In genomic region chr2:143255899-143256298, GRCh38 we compare ENCODE assay signal across 13 cellular contexts.
DNase-seq lines count a peak whose midpoint lies in the region; ATAC-seq, FAIRE-seq and TF ChIP-seq lines count a peak whose summit lies in the region.
"Had no signal": no experiment of that assay in that cellular context is flagged by ENCODE, and none has a peak within 500 bp of the region (broad histone marks: within the 10 kb centered on the region; RNA-seq: fewer than 3 reads in every experiment).

No MANE protein-coding gene starts in this region.

- peak; percentile 5 for ATAC-seq in CD4-positive, alpha-beta T cell (ENCODE audit: poor library complexity)
- peak; percentile 57 for ATAC-seq in GM18868 (IDR thresholded peaks at IDR 0.05; ENCODE audit: unreplicated experiment)
- ATAC-seq in HG03457 (IDR thresholded peaks at IDR 0.05; ENCODE audit: unreplicated experiment), result peak; percentile 56
- peak; percentile 64 for ATAC-seq in GM12878
- ATAC-seq: Panc1 had no signal

- TF ChIP-seq CTCF in CD4-positive, alpha-beta T cell (IDR thresholded peaks at IDR 0.05), result no peak
- no peak for TF ChIP-seq CTCF in GM12878 (IDR thresholded peaks at IDR 0.05 in 2 of 3, conservative IDR thresholded peaks at IDR 0.05 in 1 of 3; ENCODE audit: control insufficient read depth in 2 of 3, extremely low read depth in 1 of 3, insufficient read depth in 1 of 3, low read depth in 3 of 3, low read length in 3 of 3)

- H3K9me3 ChIP-seq in CD4-positive, alpha-beta T cell (ENCODE audit: control insufficient read depth, low read length), result no peaks in the 10 kb centered on the region
- H3K9me3 ChIP-seq in GM12878 (replicated peaks; ENCODE audit: control insufficient read depth, insufficient read depth, low read length), result no peaks in the 10 kb centered on the region

- RAD21 ChIA-PET in GM12878 (lab: Charles Lee; ENCODE audit: unreplicated experiment), result interaction anchor here (9.5 kb wide), 1 partner anchor 144 kb away, joined by 115 read pairs; no protein-coding TSS in a partner anchor

- intact Hi-C loops in CD4-positive, alpha-beta T cell (cut with DNase I, micrococcal nuclease), result loop anchor here (5.0 kb wide), 2 partner anchors 34 to 129 kb away; partner anchors contain the start of gene ARHGAP15 (in 1 of the 2)
- intact Hi-C loops in GM12878 (cut with micrococcal nuclease; ENCODE audit: unreplicated experiment), result no loop called here

- H2AFZ ChIP-seq in GM12878 (ENCODE audit: control insufficient read depth, low read depth, low read length), result no peak overlapping the region

- peak overlapping the region; percentile 85 for H3K4me3 Mint-ChIP-seq in CD4-positive, alpha-beta T cell

- TF ChIP-seq POLR2A in GM12878 (IDR thresholded peaks at IDR 0.05; ENCODE audit: low read depth, low read length), result no peak

- in situ Hi-C loops in GM12878 (cut with MboI), result loop anchor here (5.0 kb wide), 1 partner anchor 144 kb away; no protein-coding TSS in a partner anchor

- no peaks in the 10 kb centered on the region for H3K27me3 ChIP-seq in CD4-positive, alpha-beta T cell (ENCODE audit: control insufficient read depth, insufficient read depth, low read length)
- H3K27me3 ChIP-seq in GM12878 (replicated peaks in 1 of 2; ENCODE audit: control insufficient read depth in 2 of 2, insufficient read depth in 2 of 2, low read length in 1 of 2), result no peaks in the 10 kb centered on the region

- no peaks in the 10 kb centered on the region for H3K9me3 Mint-ChIP-seq in CD4-positive, alpha-beta T cell

- SMC1A ChIA-PET in GM12878 (lab: Charles Lee; ENCODE audit: uncharacterized antibody, unreplicated experiment), result interaction anchor here (0.8 to 8.7 kb wide), 6 partner anchors 9 to 144 kb away, joined by 3 to 164 read pairs (median 6); no protein-coding TSS in a partner anchor

- peaks cover 84% of the 10 kb centered on the region for H3K4me1 Mint-ChIP-seq in CD4-positive, alpha-beta T cell (ENCODE audit: low read depth)

- no peaks in the 10 kb centered on the region for H3K36me3 ChIP-seq in GM12878 (ENCODE audit: control insufficient read depth in 2 of 2, insufficient read depth in 2 of 2, low read length in 1 of 2)

- FAIRE-seq in GM12878 (lab: Jason Lieb, UNC), result no peak
- FAIRE-seq: astrocyte, kidney had no signal

- peak overlapping the region; percentile 66 for H3K27ac ChIP-seq in CD4-positive, alpha-beta T cell (ENCODE audit: low read depth, low read length)
- H3K27ac ChIP-seq in GM12878 (ENCODE audit: control insufficient read depth, insufficient read depth), result peak overlapping the region; percentile 13; the same call in 1 of the 2 replicates

- H3K36me3 Mint-ChIP-seq in CD4-positive, alpha-beta T cell (ENCODE audit: low read depth), result peaks cover 18% of the 10 kb centered on the region

- DNase-seq in CD4-positive, alpha-beta T cell, result no peak
- DNase-seq in GM12878 (ENCODE audit: low read depth, low spot score) (no peak), SHP77 (lab: John Stamatoyannopoulos, UW) (no peak), NCI-H2081 treated with DMSO at 0.1 percent for 48 hours (lab: John Stamatoyannopoulos, UW) (no peak), amygdala (lab: John Stamatoyannopoulos, UW) (no peak)
- DNase-seq in stimulated activated CD4-positive, alpha-beta T cell treated with anti-CD3 and anti-CD28 coated beads, Interleukin-15, amount 100 ng/mL, for 24 hours, result no peak
- DNase-seq: kidney, NCI-H1105, NCI-H510A had no signal

- no peaks in the 10 kb centered on the region for H4K20me1 ChIP-seq in GM12878 (ENCODE audit: control insufficient read depth, insufficient read depth)

- TF ChIP-seq EP300 in GM12878 (IDR thresholded peaks at IDR 0.05; ENCODE audit: borderline replicate concordance in 1 of 2, control insufficient read depth in 1 of 2, low read depth in 2 of 2, low read length in 2 of 2), result no peak

- CTCF ChIA-PET in CD4-positive, alpha-beta T cell (lab: Charles Lee), result interaction anchor here (1.0 to 4.3 kb wide), 5 partner anchors 19 to 222 kb away, joined by 3 to 76 read pairs (median 8); no protein-coding TSS in a partner anchor
- CTCF ChIA-PET in GM12878 (lab: Yijun Ruan, JAX), result interaction anchor here (1.0 to 8.6 kb wide), 11 partner anchors 9 to 221 kb away, joined by 3 to 187 read pairs (median 5); no protein-coding TSS in a partner anchor

- H3K27me3 Mint-ChIP-seq in CD4-positive, alpha-beta T cell, result no peaks in the 10 kb centered on the region

- no peak for TF ChIP-seq RAD21 in GM12878 (IDR thresholded peaks at IDR 0.05; ENCODE audit: insufficient read depth, low read depth, low read length)

- no peak overlapping the region for H3K9ac ChIP-seq in GM12878 (ENCODE audit: control insufficient read depth, insufficient read depth, low read length)

- POLR2A ChIA-PET in CD4-positive, alpha-beta T cell (lab: Charles Lee), result interaction anchor here (0.9 to 4.8 kb wide), 5 partner anchors 9 to 144 kb away, joined by 3 to 58 read pairs (median 40); partner anchors contain the start of gene ARHGAP15
- POLR2A ChIA-PET in GM12878 (lab: Charles Lee), result no interaction called here

- H3K4me1 ChIP-seq in GM12878 (ENCODE audit: control insufficient read depth, insufficient read depth, low read length), result peaks cover 12% of the 10 kb centered on the region; the same call in 1 of the 2 replicates

- no TSS peak for BruUV-seq in GM12878 (replicated peaks; lab: Mats Ljungman, UMichigan)

- peak overlapping the region; percentile 47 for H3K4me2 ChIP-seq in GM12878 (ENCODE audit: control insufficient read depth, insufficient read depth)

- H3K79me2 ChIP-seq in GM12878 (ENCODE audit: control insufficient read depth, insufficient read depth, low read length), result no peaks in the 10 kb centered on the region; the same call in 1 of the 2 replicates

- H3K27ac Mint-ChIP-seq in CD4-positive, alpha-beta T cell, result peak overlapping the region; percentile 86

- H3K4me3 ChIP-seq in GM12878, result no peak overlapping the region

TF ChIP-seq in GM12878, 131 proteins besides CTCF, POLR2A, EP300 and RAD21:
- 0 out of 2 replicates have a peak, but pooled peaks have one; percentile 16 for TF ChIP-seq JUNB (IDR thresholded peaks at IDR 0.05)
- TF ChIP-seq RUNX3 (IDR thresholded peaks at IDR 0.05; ENCODE audit: low read length), result peak; percentile 50; the same call in 1 of the 2 replicates
- no peak for TF ChIP-seq EZH2 (IDR thresholded peaks at IDR 0.05; ENCODE audit: borderline replicate concordance, control insufficient read depth, low read depth, low read length)

Comparison
In these comparisons a context has a peak if more than half of its experiments do, and no peak if none do; other contexts are left out.
1. ATAC-seq: peak in every context shown above with its lines; median percentile 64 in GM12878; 57 in GM18868; 56 in HG03457; 5 in CD4-positive, alpha-beta T cell.